In genomic region chr22:36938028-36938425, GRCh38 we compare ENCODE assay signal across 24 cellular contexts. TPM values are rescaled to one million over a fixed set of nuclear protein-coding genes. Genes with fewer than 3 reads are reported as not detected.
"Had no signal": no experiment of that assay in that cellular context is flagged by ENCODE, and none has a peak within 500 bp of the region (broad histone marks: within the 10 kb centered on the region; RNA-seq: fewer than 3 reads in every experiment).

No MANE protein-coding gene starts in this region.

- H3K9me3 ChIP-seq: adrenal gland, body of pancreas, colonic mucosa, gastroesophageal sphincter, testis had no signal

- H3K4me2 ChIP-seq: hepatocyte had no signal

- H3K27me3 ChIP-seq: adrenal gland, body of pancreas, cardiac muscle cell, colonic mucosa, hepatocyte, testis had no signal

- H3K36me3 Mint-ChIP-seq: activated naive CD8-positive, alpha-beta T cell treated with anti-CD3 and anti-CD28 coated beads for 36 hours; naive thymus-derived CD8-positive, alpha-beta T cell; T-cell had no signal

- H3K27ac ChIP-seq: adrenal gland, body of pancreas, cardiac muscle cell, colonic mucosa, dorsolateral prefrontal cortex, gastroesophageal sphincter, hepatocyte, testis had no signal

- H3K36me3 ChIP-seq: adrenal gland, cardiac muscle cell, colonic mucosa had no signal

- H3K4me1 Mint-ChIP-seq: activated naive CD8-positive, alpha-beta T cell treated with anti-CD3 and anti-CD28 coated beads for 36 hours had no signal

- H3K4me3 Mint-ChIP-seq: activated B cell treated with CpG ODN at 0.5 μM for 24 hours; activated naive CD8-positive, alpha-beta T cell treated with anti-CD3 and anti-CD28 coated beads for 36 hours; naive thymus-derived CD8-positive, alpha-beta T cell; neural crest cell; T-cell had no signal

- ATAC-seq: body of pancreas; gastroesophageal sphincter; left colon; naive thymus-derived CD8-positive, alpha-beta T cell; right cardiac atrium; stimulated activated naive CD8-positive, alpha-beta T cell treated with anti-CD3 and anti-CD28 coated beads, Interleukin-15, Interleukin-2, amounts not matched to agents 100 U/mL and 50 U/mL, for 24 hours; T-cell had no signal

- H3K9me3 Mint-ChIP-seq: activated B cell treated with CpG ODN at 0.5 μM for 24 hours; activated naive CD8-positive, alpha-beta T cell treated with anti-CD3 and anti-CD28 coated beads for 36 hours; activated T-helper 2 cell treated with anti-CD3 and anti-CD28 coated beads, Interferon-gamma antibody, Interleukin-2, Interleukin-4, amounts not matched to agents 10 μg/mL and 5 μg/mL and 100 μg/mL, durations not matched to agents 14 hours and 24 hours and 36 hours; naive thymus-derived CD8-positive, alpha-beta T cell; neural crest cell; T-cell had no signal

- H3K27me3 Mint-ChIP-seq: activated B cell treated with CpG ODN at 0.5 μM for 24 hours had no signal

- H3K27ac Mint-ChIP-seq: activated naive CD8-positive, alpha-beta T cell treated with anti-CD3 and anti-CD28 coated beads for 36 hours; activated T-helper 2 cell treated with anti-CD3 and anti-CD28 coated beads, Interferon-gamma antibody, Interleukin-2, Interleukin-4, amounts not matched to agents 10 μg/mL and 5 μg/mL and 100 μg/mL, durations not matched to agents 14 hours and 24 hours and 36 hours; naive thymus-derived CD8-positive, alpha-beta T cell; T-cell had no signal

- H3K4me3 ChIP-seq: adrenal gland, body of pancreas, cardiac muscle cell, colonic mucosa, dorsolateral prefrontal cortex, gastroesophageal sphincter, hepatocyte, testis had no signal

- H3K4me1 ChIP-seq: adrenal gland, body of pancreas, colonic mucosa, gastroesophageal sphincter, testis had no signal

- DNase-seq: activated B cell treated with CpG ODN at 0.5 μM for 24 hours; activated CD4-positive, alpha-beta T cell treated with anti-CD3 and anti-CD28 coated beads, Interleukin-2, amount 50 U/mL, for 1 hour; activated naive CD8-positive, alpha-beta T cell treated with anti-CD3 and anti-CD28 coated beads for 36 hours; aorta; body of pancreas; cerebellar nuclear complex; colonic mucosa; dorsolateral prefrontal cortex; effector memory CD4-positive, alpha-beta T cell; left colon; mesenchymal stem cell; naive thymus-derived CD8-positive, alpha-beta T cell; right cardiac atrium; stimulated activated naive CD8-positive, alpha-beta T cell treated with anti-CD3 and anti-CD28 coated beads, Interleukin-15, Interleukin-2, amounts not matched to agents 100 U/mL and 50 U/mL, for 24 hours; T-cell; trophoblast cell had no signal

RNA-seq across cellular contexts. Expression of gene CSF2RB, which starts 24.6 kb away (rescaled TPM):
- total RNA-seq: fibroblast of lung, neural crest cell had no signal
- polyA plus RNA-seq: cardiac muscle cell; fibroblast of lung; hepatocyte; naive thymus-derived CD8-positive, alpha-beta T cell had no signal
